Comparison of ENCODE assay signal across 31 cellular contexts in the genomic region with DNA sequence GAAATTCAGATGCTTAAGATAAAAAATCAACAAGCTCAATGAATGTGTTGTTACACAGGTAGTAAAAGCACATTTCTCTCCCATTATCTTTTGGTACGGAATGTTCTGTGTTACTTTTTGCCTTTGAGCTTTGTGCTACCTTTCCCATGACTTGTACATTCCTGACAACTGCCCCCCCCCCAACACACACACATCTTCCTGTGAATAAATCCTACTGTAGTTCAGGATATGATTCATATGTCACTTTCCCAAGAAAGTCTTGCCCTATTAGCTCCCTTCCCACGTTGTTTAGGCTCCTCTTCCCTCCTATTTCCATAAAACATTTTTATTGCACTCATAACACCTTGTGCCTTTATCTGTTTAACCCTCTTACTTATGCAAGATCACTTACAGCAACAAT.
A peak's percentile ranks its signal among the peaks of the same experiment; 100 is the strongest.
DNase-seq lines count a peak whose midpoint lies in the region; ATAC-seq, FAIRE-seq and TF ChIP-seq lines count a peak whose summit lies in the region.
"Had no signal": no experiment of that assay in that cellular context is flagged by ENCODE, and none has a peak within 500 bp of the region (broad histone marks: within the 10 kb centered on the region; RNA-seq: fewer than 3 reads in every experiment).

No MANE protein-coding gene starts in this region.

- H3K36me3 ChIP-seq in PC-3 (ENCODE audit: low read depth, low read length) (no peaks in the 10 kb centered on the region), HepG2 (replicated peaks in 1 of 2; ENCODE audit: control insufficient read depth in 1 of 2, insufficient read depth in 2 of 2, low read length in 2 of 2) (no peaks in the 10 kb centered on the region)
- H3K36me3 ChIP-seq: BLaER1, esophagus squamous epithelium, left lung, upper lobe of left lung, WERI-Rb-1 had no signal

- H2AFZ ChIP-seq in PC-3 (ENCODE audit: low read length) (no peak overlapping the region), HepG2 (ENCODE audit: low read length) (no peak overlapping the region)
- H2AFZ ChIP-seq: parathyroid adenoma had no signal

- CTCF ChIA-PET in PC-3 (lab: Charles Lee) (no interaction called here), HepG2 (lab: Yijun Ruan, JAX; ENCODE audit: low intra/inter-chr PET ratio, low total read pairs) (no interaction called here)

- no peaks in the 10 kb centered on the region for H4K20me1 ChIP-seq in PC-3 (ENCODE audit: low read length)
- no peaks in the 10 kb centered on the region for H4K20me1 ChIP-seq in HepG2 (ENCODE audit: insufficient read depth, low read length)
- H4K20me1 ChIP-seq: BLaER1 had no signal

- H3K79me2 ChIP-seq in PC-3 (ENCODE audit: low read length): no peaks in the 10 kb centered on the region
- no peaks in the 10 kb centered on the region for H3K79me2 ChIP-seq in HepG2 (ENCODE audit: insufficient read depth, low read length)
- H3K79me2 ChIP-seq: parathyroid adenoma had no signal

- 0 out of 2 replicates have a peak overlapping the region, but pooled peaks have one; percentile 32 for H3K4me2 ChIP-seq in PC-3 (ENCODE audit: low read length)
- H3K4me2 ChIP-seq in HepG2 (ENCODE audit: low read depth, low read length): no peak overlapping the region
- H3K4me2 ChIP-seq: A549, BLaER1 had no signal

- H3K27me3 ChIP-seq in PC-3 (ENCODE audit: low read length) (peaks cover 12% of the 10 kb centered on the region; the same call in 1 of the 2 replicates), HepG2 (ENCODE audit: control insufficient read depth in 1 of 2, insufficient read depth in 2 of 2, low read length in 2 of 2) (no peaks in the 10 kb centered on the region)
- H3K27me3 ChIP-seq: BLaER1, esophagus squamous epithelium, left lung, upper lobe of left lung had no signal

- H3K4me1 ChIP-seq in PC-3 (ENCODE audit: insufficient read depth, low read length) (peaks cover 11% of the 10 kb centered on the region), HepG2 (ENCODE audit: insufficient read depth, low read length) (no peaks in the 10 kb centered on the region)
- H3K4me1 ChIP-seq: A549, BLaER1, esophagus squamous epithelium, left lung, parathyroid adenoma, upper lobe of left lung had no signal

- H3K9me3 ChIP-seq in PC-3 (ENCODE audit: low read length): no peaks in the 10 kb centered on the region
- H3K9me3 ChIP-seq in HepG2 (ENCODE audit: low read length): peaks cover 17% of the 10 kb centered on the region
- H3K9me3 ChIP-seq: BLaER1, esophagus squamous epithelium, left lung, upper lobe of left lung had no signal

- TF ChIP-seq CTCF in PC-3 (conservative IDR thresholded peaks at IDR 0.05; ENCODE audit: low read depth, low read length) (no peak), HepG2 (CRISPR knock-in tag; IDR thresholded peaks at IDR 0.05) (no peak)

- POLR2A ChIA-PET in PC-3 (lab: Charles Lee; ENCODE audit: unreplicated experiment): no interaction called here
- POLR2A ChIA-PET in HepG2 (lab: Yijun Ruan, JAX): no interaction called here

- intact Hi-C loops in PC-3 (cut with micrococcal nuclease): no loop called here
- intact Hi-C loops in HepG2 (cut with micrococcal nuclease; ENCODE audit: unreplicated experiment): no loop called here

- no peak for TF ChIP-seq POLR2A in HepG2 (IDR thresholded peaks at IDR 0.05; ENCODE audit: insufficient read depth in 1 of 2, low read depth in 2 of 2, low read length in 2 of 2)

- in situ Hi-C loops in HepG2 (cut with HindIII; ENCODE audit: extremely low pct_ligation_motif_present, low pct_unique_long_range_greater_than_20kb): no loop called here

- peak; percentile 61 for DNase-seq in A172 (ENCODE audit: low spot score)
- peak; percentile 51 for DNase-seq in PC-3
- DNase-seq in dermis blood vessel endothelial cell: peak; percentile 92
- peak; percentile 52 to 83 for DNase-seq in lung microvascular endothelial cell (ENCODE audit: low read depth in 2 of 2)
- no peak for DNase-seq in HepG2 (ENCODE audit: low spot score)
- DNase-seq in NCI-H146 (lab: John Stamatoyannopoulos, UW): no peak
- DNase-seq: activated CD4-positive, alpha-beta T cell treated with anti-CD3 and anti-CD28 coated beads, Interleukin-2, amount 50 U/mL, for 1 hour; activated effector memory CD4-positive, alpha-beta T cell treated with anti-CD3 and anti-CD28 coated beads, Interleukin-2, amount 50 U/mL, for 16 hours; cerebellar nuclear complex; effector CD8-positive, alpha-beta T cell; esophagus squamous epithelium; glutamatergic neuron; HFFc6; left lung; midbrain; NCI-H1417 treated with DMSO at 0.1 percent for 48 hours; NCI-H2171 treated with DMSO at 0.1 percent for 48 hours; NCI-H526 treated with DMSO at 0.1 percent for 48 hours; SIG-M5; small intestine; stimulated activated CD4-positive, alpha-beta T cell treated with anti-CD3 and anti-CD28 coated beads, Interleukin-4, amount 100 ng/mL, for 1 hour; stimulated activated naive CD8-positive, alpha-beta T cell treated with anti-CD3 and anti-CD28 coated beads, Interleukin-15, amount 100 ng/mL, for 72 hours; T-helper 17 cell; upper lobe of left lung; WERI-Rb-1 had no signal

- ATAC-seq in PC-3 (peak; percentile 43; the same call in 1 of the 2 replicates), HepG2 (no peak), HG03520 (IDR thresholded peaks at IDR 0.05; ENCODE audit: unreplicated experiment) (no peak), HG03457 (IDR thresholded peaks at IDR 0.05; ENCODE audit: unreplicated experiment) (no peak)
- ATAC-seq: A549; left lung; stimulated activated naive CD8-positive, alpha-beta T cell treated with anti-CD3 and anti-CD28 coated beads, Interleukin-15, amount 100 ng/mL, for 72 hours; T-helper 17 cell had no signal

- no TSS peak for BruUV-seq in PC-3 (replicated peaks; lab: Mats Ljungman, UMichigan)
- BruUV-seq in HepG2 (replicated peaks; lab: Mats Ljungman, UMichigan): no TSS peak

- FAIRE-seq in HepG2 (lab: Jason Lieb, UNC): no peak
- FAIRE-seq: A549, GM18507, small intestine had no signal

- no peak overlapping the region for H3K9ac ChIP-seq in PC-3 (ENCODE audit: low read length)
- H3K9ac ChIP-seq in HepG2 (ENCODE audit: insufficient read depth, low read depth, low read length): no peak overlapping the region
- H3K9ac ChIP-seq: BLaER1, parathyroid adenoma had no signal

- H3K4me3 ChIP-seq in PC-3 (ENCODE audit: low read length) (no peak overlapping the region), HepG2 (replicated peaks in 1 of 3; ENCODE audit: insufficient read depth in 1 of 3, low read depth in 2 of 3, low read length in 3 of 3) (no peak overlapping the region)
- H3K4me3 ChIP-seq: A549, BLaER1, esophagus squamous epithelium, left lung, upper lobe of left lung had no signal

- H3F3A ChIP-seq in PC-3 (ENCODE audit: low read length, unreplicated experiment): no peaks in the 10 kb centered on the region

- H3K27ac ChIP-seq in PC-3 (ENCODE audit: low read length) (peak overlapping the region; percentile 25; the same call in 1 of the 2 replicates), HepG2 (ENCODE audit: extremely low read length, insufficient read depth, low read length) (no peak overlapping the region)
- H3K27ac ChIP-seq: A549, BLaER1, esophagus squamous epithelium, left lung, parathyroid adenoma, upper lobe of left lung, WERI-Rb-1 had no signal

- 2% methylated on average over 2 of the region's 2 CpGs for WGBS in HepG2 (ENCODE audit: low lambda C conversion rate)

- no peaks in the 10 kb centered on the region for H3K9me2 ChIP-seq in PC-3 (replicated peaks; ENCODE audit: low read length)

- TF ChIP-seq EP300 in HepG2 (IDR thresholded peaks at IDR 0.05; ENCODE audit: low read depth in 2 of 2, low read length in 2 of 2) (no peak), HepG2 (CRISPR knock-in tag; IDR thresholded peaks at IDR 0.05; ENCODE audit: borderline replicate concordance) (no peak)

- TF ChIP-seq RAD21 in HepG2 (CRISPR knock-in tag; IDR thresholded peaks at IDR 0.05): no peak

TF ChIP-seq in HepG2, 621 proteins besides CTCF, POLR2A, EP300 and RAD21 (continues in another document):
- TF ChIP-seq TOPORS (CRISPR knock-in tag; IDR thresholded peaks at IDR 0.05): no peak
- TF ChIP-seq MIER2 (CRISPR knock-in tag; IDR thresholded peaks at IDR 0.05): no peak
- no peak for TF ChIP-seq ZNF33B (CRISPR knock-in tag; IDR thresholded peaks at IDR 0.05)
- no peak for TF ChIP-seq ZNF703 (CRISPR knock-in tag; IDR thresholded peaks at IDR 0.05; ENCODE audit: borderline replicate concordance)
- TF ChIP-seq SIN3A (IDR thresholded peaks at IDR 0.05; ENCODE audit: borderline replicate concordance, low read depth, low read length): no peak
- no peak for TF ChIP-seq POLR2AphosphoS5 (IDR thresholded peaks at IDR 0.05; ENCODE audit: low read depth, low read length)
- TF ChIP-seq PHB2 (IDR thresholded peaks at IDR 0.05; ENCODE audit: partially characterized antibody): no peak
- TF ChIP-seq ZNF468 (CRISPR knock-in tag; IDR thresholded peaks at IDR 0.05): no peak
- TF ChIP-seq HDAC6 (IDR thresholded peaks at IDR 0.05; ENCODE audit: low read depth, low read length): no peak
- TF ChIP-seq, protein P1, sequence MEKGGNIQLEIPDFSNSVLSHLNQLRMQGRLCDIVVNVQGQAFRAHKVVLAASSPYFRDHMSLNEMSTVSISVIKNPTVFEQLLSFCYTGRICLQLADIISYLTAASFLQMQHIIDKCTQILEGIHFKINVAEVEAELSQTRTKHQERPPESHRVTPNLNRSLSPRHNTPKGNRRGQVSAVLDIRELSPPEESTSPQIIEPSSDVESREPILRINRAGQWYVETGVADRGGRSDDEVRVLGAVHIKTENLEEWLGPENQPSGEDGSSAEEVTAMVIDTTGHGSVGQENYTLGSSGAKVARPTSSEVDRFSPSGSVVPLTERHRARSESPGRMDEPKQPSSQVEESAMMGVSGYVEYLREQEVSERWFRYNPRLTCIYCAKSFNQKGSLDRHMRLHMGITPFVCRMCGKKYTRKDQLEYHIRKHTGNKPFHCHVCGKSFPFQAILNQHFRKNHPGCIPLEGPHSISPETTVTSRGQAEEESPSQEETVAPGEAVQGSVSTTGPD (CRISPR knock-in tag; IDR thresholded peaks at IDR 0.05): no peak
- TF ChIP-seq, protein P2, sequence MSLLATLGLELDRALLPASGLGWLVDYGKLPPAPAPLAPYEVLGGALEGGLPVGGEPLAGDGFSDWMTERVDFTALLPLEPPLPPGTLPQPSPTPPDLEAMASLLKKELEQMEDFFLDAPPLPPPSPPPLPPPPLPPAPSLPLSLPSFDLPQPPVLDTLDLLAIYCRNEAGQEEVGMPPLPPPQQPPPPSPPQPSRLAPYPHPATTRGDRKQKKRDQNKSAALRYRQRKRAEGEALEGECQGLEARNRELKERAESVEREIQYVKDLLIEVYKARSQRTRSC (CRISPR knock-in tag; IDR thresholded peaks at IDR 0.05; ENCODE audit: low read depth): no peak
- no peak for TF ChIP-seq ZNF709 (CRISPR knock-in tag; IDR thresholded peaks at IDR 0.05)
- TF ChIP-seq, protein P3, sequence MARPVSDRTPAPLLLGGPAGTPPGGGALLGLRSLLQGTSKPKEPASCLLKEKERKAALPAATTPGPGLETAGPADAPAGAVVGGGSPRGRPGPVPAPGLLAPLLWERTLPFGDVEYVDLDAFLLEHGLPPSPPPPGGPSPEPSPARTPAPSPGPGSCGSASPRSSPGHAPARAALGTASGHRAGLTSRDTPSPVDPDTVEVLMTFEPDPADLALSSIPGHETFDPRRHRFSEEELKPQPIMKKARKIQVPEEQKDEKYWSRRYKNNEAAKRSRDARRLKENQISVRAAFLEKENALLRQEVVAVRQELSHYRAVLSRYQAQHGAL (CRISPR knock-in tag; IDR thresholded peaks at IDR 0.05; ENCODE audit: not compliant biosample characterization): no peak

Comparison
In these comparisons a context has a peak if more than half of its experiments do, and no peak if none do; other contexts are left out.
1. DNase-seq: peak in A172 (single experiment), PC-3 (single experiment), dermis blood vessel endothelial cell (single experiment) and lung microvascular endothelial cell (2 of 2); none in HepG2 (single experiment) and NCI-H146 (single experiment).